Comparison of ENCODE assay signal across 18 cellular contexts in the genomic region with DNA sequence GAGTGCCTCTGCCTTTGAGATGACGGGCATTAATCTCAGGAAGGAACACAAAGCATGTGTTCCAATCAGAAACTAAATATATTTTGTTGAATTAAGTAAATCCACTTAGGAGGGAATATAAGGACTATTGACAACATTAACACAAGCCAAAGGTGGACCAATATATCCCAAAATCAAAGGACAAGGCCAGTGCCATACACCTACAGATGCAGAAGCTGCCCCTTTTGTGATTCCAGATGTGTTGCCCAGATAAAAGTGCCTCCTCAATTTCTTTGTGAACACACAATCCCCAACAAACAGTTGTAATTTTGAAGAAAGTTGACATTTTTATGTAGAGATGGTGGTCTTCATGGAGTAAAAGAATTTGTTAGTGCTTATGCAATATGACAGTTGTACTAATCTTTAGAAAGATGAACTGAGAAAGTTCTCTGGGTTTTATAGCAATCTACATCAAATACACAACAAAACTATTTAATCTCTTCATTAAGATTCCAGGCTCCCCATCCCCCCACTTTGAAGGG. TPM values are rescaled to one million over a fixed set of nuclear protein-coding genes. Genes with fewer than 3 reads are reported as not detected.
DNase-seq lines count a peak whose midpoint lies in the region; ATAC-seq and TF ChIP-seq lines count a peak whose summit lies in the region.
"Had no signal": no experiment of that assay in that cellular context is flagged by ENCODE, and none has a peak within 500 bp of the region (broad histone marks: within the 10 kb centered on the region; RNA-seq: fewer than 3 reads in every experiment).

No MANE protein-coding gene starts in this region.

- H3F3A ChIP-seq in PC-3 (ENCODE audit: low read length, unreplicated experiment), result no peaks in the 10 kb centered on the region

- H3K27me3 ChIP-seq in PC-3 (ENCODE audit: low read length), result no peaks in the 10 kb centered on the region
- H3K27me3 ChIP-seq: Peyer's patch had no signal

- intact Hi-C loops in activated CD4-positive, alpha-beta T cell treated with anti-CD3 and anti-CD28 coated beads for 36 hours (cut with DNase I, micrococcal nuclease), result loop anchor here in 1 of 2 experiments (10.0 kb wide), 1 partner anchor 508 kb away; no protein-coding TSS in a partner anchor
- intact Hi-C loops in CD14-positive monocyte (cut with micrococcal nuclease), result no loop called here
- intact Hi-C loops in PC-3 (cut with micrococcal nuclease), result loop anchor here (10.0 kb wide), 1 partner anchor 232 kb away; no protein-coding TSS in a partner anchor

- no peaks in the 10 kb centered on the region for H3K9me3 Mint-ChIP-seq in activated CD4-positive, alpha-beta T cell treated with anti-CD3 and anti-CD28 coated beads for 36 hours (ENCODE audit: low read depth)
- H3K9me3 Mint-ChIP-seq in CD14-positive monocyte, result peaks cover 0 to 2% (median 0%) of the 10 kb centered on the region in 7 donors
- no peaks in the 10 kb centered on the region for H3K9me3 Mint-ChIP-seq in nephron progenitor cell
- H3K9me3 Mint-ChIP-seq: CD4-positive, alpha-beta memory T cell; HFFc6 had no signal

- H3K79me2 ChIP-seq in PC-3 (ENCODE audit: low read length), result no peaks in the 10 kb centered on the region

- DNase-seq in activated CD4-positive, alpha-beta T cell treated with anti-CD3 and anti-CD28 coated beads for 36 hours, result no peak
- no peak for DNase-seq in activated CD4-positive, alpha-beta T cell treated with anti-CD3 and anti-CD28 coated beads for 1 hour
- DNase-seq in CD14-positive monocyte (ENCODE audit: low spot score), result no peak
- DNase-seq in SK-N-MC (ENCODE audit: low read depth, low spot score), result no peak
- no peak for DNase-seq in nephron progenitor cell
- DNase-seq in GOT3 (lab: John Stamatoyannopoulos, UW), result no peak
- no peak for DNase-seq in PC-3
- DNase-seq: CD4-positive, alpha-beta memory T cell; HFFc6; NCI-H1092; NCI-H146; NCI-H2081; NCI-H510A; Peyer's patch; Right ventricle myocardium superior had no signal

- H4K20me1 ChIP-seq in PC-3 (ENCODE audit: low read length), result no peaks in the 10 kb centered on the region

- no peak overlapping the region for H2AFZ ChIP-seq in PC-3 (ENCODE audit: low read length)

- H3K9me2 ChIP-seq in PC-3 (replicated peaks; ENCODE audit: low read length), result no peaks in the 10 kb centered on the region

- H3K36me3 Mint-ChIP-seq in activated CD4-positive, alpha-beta T cell treated with anti-CD3 and anti-CD28 coated beads for 36 hours (ENCODE audit: low read depth), result peaks cover 61% of the 10 kb centered on the region
- H3K36me3 Mint-ChIP-seq in CD14-positive monocyte (peaks cover 70 to 76% of the 10 kb centered on the region in 2 donors), nephron progenitor cell (ENCODE audit: low read depth) (peaks cover 71% of the 10 kb centered on the region)

- no peak overlapping the region for H3K4me3 Mint-ChIP-seq in activated CD4-positive, alpha-beta T cell treated with anti-CD3 and anti-CD28 coated beads for 36 hours
- H3K4me3 Mint-ChIP-seq in CD14-positive monocyte (peak overlapping the region in 1 of 2 donors; percentile 26), nephron progenitor cell (no peak overlapping the region)
- H3K4me3 Mint-ChIP-seq: B cell; CD4-positive, alpha-beta memory T cell; HFFc6 had no signal

- H3K4me3 ChIP-seq in SK-N-MC (no peak overlapping the region), PC-3 (ENCODE audit: low read length) (no peak overlapping the region)
- H3K4me3 ChIP-seq: Peyer's patch had no signal

- peaks cover 79% of the 10 kb centered on the region for H3K36me3 ChIP-seq in SK-N-MC (ENCODE audit: insufficient read depth, low read length)
- peaks cover 63% of the 10 kb centered on the region for H3K36me3 ChIP-seq in PC-3 (ENCODE audit: low read depth, low read length)

- ATAC-seq in activated CD4-positive, alpha-beta T cell treated with anti-CD3 and anti-CD28 coated beads for 36 hours, result no peak
- ATAC-seq in GM19467 (IDR thresholded peaks at IDR 0.05; ENCODE audit: unreplicated experiment) (no peak), PC-3 (no peak)

- peak overlapping the region; percentile 25 for H3K27ac Mint-ChIP-seq in activated CD4-positive, alpha-beta T cell treated with anti-CD3 and anti-CD28 coated beads for 36 hours
- H3K27ac Mint-ChIP-seq in CD14-positive monocyte (peak overlapping the region; percentile 57 to 88 (median 75)), nephron progenitor cell (peak overlapping the region; percentile 22)
- H3K27ac Mint-ChIP-seq: B cell, HFFc6 had no signal

- peaks cover 16% of the 10 kb centered on the region for H3K4me1 Mint-ChIP-seq in activated CD4-positive, alpha-beta T cell treated with anti-CD3 and anti-CD28 coated beads for 36 hours
- H3K4me1 Mint-ChIP-seq in CD14-positive monocyte, result peaks cover 35% of the 10 kb centered on the region
- H3K4me1 Mint-ChIP-seq in nephron progenitor cell, result peaks cover 7% of the 10 kb centered on the region

- TF ChIP-seq CTCF in CD14-positive monocyte (IDR thresholded peaks at IDR 0.05) (no peak), nephron progenitor cell (IDR thresholded peaks at IDR 0.05) (no peak), PC-3 (conservative IDR thresholded peaks at IDR 0.05; ENCODE audit: low read depth, low read length) (no peak)

- BruUV-seq in PC-3 (replicated peaks; lab: Mats Ljungman, UMichigan), result no TSS peak

- no peak overlapping the region for H3K9ac ChIP-seq in SK-N-MC (ENCODE audit: insufficient read length)
- H3K9ac ChIP-seq in PC-3 (ENCODE audit: low read length), result no peak overlapping the region

- CTCF ChIA-PET in activated CD4-positive, alpha-beta T cell treated with anti-CD3 and anti-CD28 coated beads for 36 hours (lab: Charles Lee), result interaction anchor here (0.6 to 1.2 kb wide), 3 partner anchors 9 to 506 kb away, joined by 3 to 4 read pairs (median 3); no protein-coding TSS in a partner anchor
- CTCF ChIA-PET in PC-3 (lab: Charles Lee), result no interaction called here

- no peaks in the 10 kb centered on the region for H3K27me3 Mint-ChIP-seq in activated CD4-positive, alpha-beta T cell treated with anti-CD3 and anti-CD28 coated beads for 36 hours
- H3K27me3 Mint-ChIP-seq in CD14-positive monocyte (ENCODE audit: low read depth in 3 of 3), result peaks cover 0 to 2% (median 0%) of the 10 kb centered on the region in 3 donors
- no peaks in the 10 kb centered on the region for H3K27me3 Mint-ChIP-seq in nephron progenitor cell (ENCODE audit: low read depth, poor library complexity)
- H3K27me3 Mint-ChIP-seq: B cell; CD4-positive, alpha-beta memory T cell had no signal

- H3K27ac ChIP-seq in SK-N-MC, result peak overlapping the region; percentile 68
- no peak overlapping the region for H3K27ac ChIP-seq in PC-3 (ENCODE audit: low read length)
- H3K27ac ChIP-seq: 22Rv1, Peyer's patch had no signal

- POLR2A ChIA-PET in activated CD4-positive, alpha-beta T cell treated with anti-CD3 and anti-CD28 coated beads for 36 hours (lab: Charles Lee), result interaction anchor here (0.6 kb wide), 1 partner anchor 9 kb away, joined by 4 read pairs; no protein-coding TSS in a partner anchor
- POLR2A ChIA-PET in PC-3 (lab: Charles Lee; ENCODE audit: unreplicated experiment), result no interaction called here

- no peaks in the 10 kb centered on the region for H3K9me3 ChIP-seq in SK-N-MC (ENCODE audit: low read depth, low read length)
- no peaks in the 10 kb centered on the region for H3K9me3 ChIP-seq in PC-3 (ENCODE audit: low read length)
- H3K9me3 ChIP-seq: Peyer's patch had no signal

- no peak overlapping the region for H3K4me2 ChIP-seq in PC-3 (ENCODE audit: low read length)

- no peaks in the 10 kb centered on the region for H3K4me1 ChIP-seq in PC-3 (ENCODE audit: insufficient read depth, low read length)
- H3K4me1 ChIP-seq: Peyer's patch had no signal

RNA-seq across cellular contexts. Expression of a gene that starts 36.8 kb away (rescaled TPM):
- 100 to 1,000 TPM; 200 to 245 TPM for total RNA-seq in activated CD4-positive, alpha-beta T cell treated with anti-CD3 and anti-CD28 coated beads for 36 hours
- polyA plus RNA-seq in CD14-positive monocyte, result 10 to 100 TPM; 14.0 to 17.8 TPM
- 75.6 and 94.7 TPM in 2 replicates for total RNA-seq in PC-3 (2014; rRNA removed)

RNA-seq across cellular contexts. Expression of a gene that starts 37.1 kb away (rescaled TPM):
- total RNA-seq in activated CD4-positive, alpha-beta T cell treated with anti-CD3 and anti-CD28 coated beads for 36 hours, result 10 to 100 TPM; 38.1 to 45.5 TPM
- polyA plus RNA-seq in CD14-positive monocyte, result 1 to 10 TPM in 1 of 2 donors, under 1 TPM in 1; 0.45 to 1.6 TPM
- 25.1 and 36.5 TPM in 2 replicates for total RNA-seq in PC-3 (2014; rRNA removed)

RNA-seq across cellular contexts. Expression of a gene that starts 52.5 kb away (rescaled TPM):
- total RNA-seq in activated CD4-positive, alpha-beta T cell treated with anti-CD3 and anti-CD28 coated beads for 36 hours, result 100 to 1,000 TPM; 172 to 182 TPM
- polyA plus RNA-seq in CD14-positive monocyte, result 10 to 100 TPM; 41.2 to 54.0 TPM
- 97.7 and 106 TPM in 2 replicates for total RNA-seq in PC-3 (2014; rRNA removed)

RNA-seq across cellular contexts. Expression of a gene that starts 56.5 kb away (rescaled TPM):
- total RNA-seq in activated CD4-positive, alpha-beta T cell treated with anti-CD3 and anti-CD28 coated beads for 36 hours, result 10 to 100 TPM; 83.2 to 93.2 TPM
- 10 to 100 TPM; 26.9 to 35.0 TPM for polyA plus RNA-seq in CD14-positive monocyte
- 27.4 and 39.3 TPM in 2 replicates for total RNA-seq in PC-3 (2014; rRNA removed)

Comparison
In these comparisons a context has a peak if more than half of its experiments do, and no peak if none do; other contexts are left out.
1. H3K27ac Mint-ChIP-seq: peak in every context shown above with its lines; median percentile 75 in CD14-positive monocyte; 25 in activated CD4-positive, alpha-beta T cell treated with anti-CD3 and anti-CD28 coated beads for 36 hours; 22 in nephron progenitor cell.